In the genomic region with DNA sequence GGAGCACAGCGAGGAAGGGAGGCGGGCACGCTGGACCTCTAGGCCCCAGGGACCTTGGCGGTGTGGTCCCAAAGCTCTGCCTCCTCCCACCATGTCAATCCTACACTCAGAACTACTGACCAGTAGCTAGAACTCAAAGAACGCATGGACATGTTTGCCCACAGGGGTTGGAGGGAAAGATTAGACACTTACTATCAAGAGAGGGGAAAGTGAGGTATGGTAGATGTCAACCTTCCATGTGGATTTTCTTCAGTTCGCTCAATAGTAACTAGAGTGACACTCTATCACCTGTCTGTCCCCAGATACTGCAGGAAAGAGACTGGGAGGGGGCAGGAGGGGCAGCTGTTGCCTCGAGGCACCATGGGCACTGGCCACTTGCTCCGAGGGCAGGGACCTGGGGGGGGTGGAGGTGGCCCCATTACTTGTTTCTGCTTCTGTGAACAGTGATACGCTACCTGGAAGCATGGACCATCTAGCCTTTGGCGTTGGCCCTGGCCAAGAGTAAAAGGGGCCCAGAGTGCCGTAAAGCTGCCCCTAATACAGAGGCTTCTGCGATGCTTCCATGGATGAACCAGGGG, we compare ENCODE assay signal across 8 cellular contexts. TPM values are rescaled to one million over a fixed set of nuclear protein-coding genes. Genes with fewer than 3 reads are reported as not detected.
DNase-seq lines count a peak whose midpoint lies in the region; ATAC-seq, FAIRE-seq and TF ChIP-seq lines count a peak whose summit lies in the region.

No MANE protein-coding gene starts in this region.

- no peaks in the 10 kb centered on the region for H3K36me3 Mint-ChIP-seq in CD4-positive, CD25-positive, alpha-beta regulatory T cell

- H3K18ac ChIP-seq in H1 (ENCODE audit: extremely low read depth, low read length) (peak overlapping the region; percentile 86), neuronal stem cell (ENCODE audit: low read length) (no peak overlapping the region)

- H3K9me3 Mint-ChIP-seq in CD4-positive, CD25-positive, alpha-beta regulatory T cell, result no peaks in the 10 kb centered on the region

- CTCF ChIA-PET in H1 (lab: Charles Lee; ENCODE audit: partially characterized antibody), result interaction anchor here (0.6 to 4.2 kb wide), 15 partner anchors 9 to 544 kb away, joined by 3 to 32 read pairs (median 4); partner anchors contain the start of gene GID8

- H4K91ac ChIP-seq in H1 (replicated peaks; ENCODE audit: insufficient read length, low read length) (peak overlapping the region; percentile 1), neuronal stem cell (ENCODE audit: low read depth, low read length, poor library complexity) (no peak overlapping the region)

- TF ChIP-seq EP300 in H1 (IDR thresholded peaks at IDR 0.05; ENCODE audit: borderline replicate concordance in 1 of 2, low read depth in 2 of 2, low read length in 2 of 2), result no peak

- peaks cover 28% of the 10 kb centered on the region for H3K23me2 ChIP-seq in H1 (ENCODE audit: low read depth, low read length)

- H3K4me3 Mint-ChIP-seq in CD4-positive, CD25-positive, alpha-beta regulatory T cell, result peak overlapping the region; percentile 93 to 100 (median 96)

- H4K5ac ChIP-seq in H1 (ENCODE audit: insufficient read length, low read depth, low read length), result peak overlapping the region; percentile 8

- H2AFZ ChIP-seq in H1 (ENCODE audit: low read length), result no peak overlapping the region
- H2AFZ ChIP-seq in neuronal stem cell (ENCODE audit: low read length), result no peak overlapping the region

- H3K9ac ChIP-seq in NT2/D1 (ENCODE audit: insufficient read length, low read depth) (peak overlapping the region; percentile 98), H1 (replicated peaks in 1 of 4; ENCODE audit: extremely low read depth in 1 of 4, low read depth in 3 of 4, low read length in 3 of 4) (peak overlapping the region in 3 of 4 experiments; percentile 87 to 89 (median 88); a peak in 3 of 7 replicates), neuronal stem cell (ENCODE audit: low read depth, low read length, poor library complexity) (peak overlapping the region; percentile 17)

- H2BK20ac ChIP-seq in H1 (ENCODE audit: low read length), result no peak overlapping the region

- H3K4ac ChIP-seq in H1 (replicated peaks; ENCODE audit: insufficient read length, low read depth, low read length), result peak overlapping the region; percentile 46
- no peak overlapping the region for H3K4ac ChIP-seq in neuronal stem cell (ENCODE audit: low read length)

- H3K79me1 ChIP-seq in H1 (ENCODE audit: low read depth, low read length) (peaks cover 5% of the 10 kb centered on the region; the same call in 1 of the 2 replicates), neuronal stem cell (ENCODE audit: low read depth, low read length) (peaks cover 4% of the 10 kb centered on the region)

- H3K27me3 ChIP-seq in CD4-positive, CD25-positive, alpha-beta regulatory T cell (ENCODE audit: control insufficient read depth, insufficient read depth, low read length), result no peaks in the 10 kb centered on the region
- H3K27me3 ChIP-seq in NT2/D1 (ENCODE audit: insufficient read depth, insufficient read length) (no peaks in the 10 kb centered on the region), H1 (replicated peaks in 1 of 4; ENCODE audit: control insufficient read depth in 3 of 4, extremely low read depth in 1 of 4, insufficient read depth in 3 of 4, low read length in 3 of 4) (no peaks in the 10 kb centered on the region), neuronal stem cell (ENCODE audit: control insufficient read depth in 3 of 3, insufficient read depth in 3 of 3, low read depth in 1 of 3, low read length in 3 of 3) (no peaks in the 10 kb centered on the region)

- H3K27ac ChIP-seq in CD4-positive, CD25-positive, alpha-beta regulatory T cell (ENCODE audit: insufficient read depth, low read length, poor library complexity, severe bottlenecking), result peak overlapping the region; percentile 88
- H3K27ac ChIP-seq in H1 (ENCODE audit: low read depth, low read length), result peak overlapping the region; percentile 78; the same call in 1 of the 2 replicates
- H3K27ac ChIP-seq in neuronal stem cell (replicated peaks; ENCODE audit: low read length), result no peak overlapping the region

- H4K20me1 ChIP-seq in H1 (replicated peaks in 1 of 2; ENCODE audit: control insufficient read depth in 1 of 2, insufficient read depth in 2 of 2, low read length in 2 of 2), result peaks cover 35 to 38% of the 10 kb centered on the region in 2 experiments

- WGBS in H1 (ENCODE audit: extremely low coverage in 1 of 2, insufficient coverage in 1 of 2, insufficient read length in 1 of 2, insufficient replicate concordance in 2 of 2, low coverage in 1 of 2, low lambda C conversion rate in 2 of 2, missing lambda C conversion rate in 1 of 2), 2 experiments, result 29% methylated on average over 11 of the region's 12 CpGs; no CpG with 5 or more reads in 1 of the 2 experiments
- WGBS in neuronal stem cell (ENCODE audit: extremely low coverage in 2 of 2, insufficient read length in 2 of 2, insufficient replicate concordance in 1 of 2), 2 donors, result no CpG with 5 or more reads among the region's 12 CpGs

- peaks cover 69% of the 10 kb centered on the region for H3K4me1 ChIP-seq in CD4-positive, CD25-positive, alpha-beta regulatory T cell (ENCODE audit: control insufficient read depth, insufficient read depth, low read length, poor library complexity, severe bottlenecking)
- H3K4me1 ChIP-seq in NT2/D1 (ENCODE audit: insufficient read depth, insufficient read length) (peaks cover 6% of the 10 kb centered on the region), H1 (replicated peaks in 1 of 4; ENCODE audit: control insufficient read depth in 3 of 4, insufficient read depth in 4 of 4, low read length in 3 of 4) (peaks cover 9 to 44% (median 22%) of the 10 kb centered on the region in 4 experiments), neuronal stem cell (ENCODE audit: control insufficient read depth in 2 of 2, insufficient read depth in 1 of 2, low read depth in 1 of 2, low read length in 2 of 2) (peaks cover 13 to 22% of the 10 kb centered on the region in 2 donors)

- no peak for ATAC-seq in CD4-positive, CD25-positive, alpha-beta regulatory T cell (ENCODE audit: low read depth in 2 of 2)
- no peak for ATAC-seq in HG03196 (IDR thresholded peaks at IDR 0.05; ENCODE audit: unreplicated experiment)

- peak overlapping the region; percentile 81 to 98 (median 89) for H3K27ac Mint-ChIP-seq in CD4-positive, CD25-positive, alpha-beta regulatory T cell

- TF ChIP-seq RAD21 in H1 (IDR thresholded peaks at IDR 0.05 in 1 of 2, conservative IDR thresholded peaks at IDR 0.05 in 1 of 2; ENCODE audit: low read depth in 2 of 2, low read length in 2 of 2), result no peak

- H3K23ac ChIP-seq in H1 (ENCODE audit: insufficient read length) (no peak overlapping the region), neuronal stem cell (ENCODE audit: low read depth, low read length, poor library complexity) (no peak overlapping the region)

- no peaks in the 10 kb centered on the region for H3K36me3 ChIP-seq in CD4-positive, CD25-positive, alpha-beta regulatory T cell (ENCODE audit: control insufficient read depth, insufficient read depth, low read length)
- H3K36me3 ChIP-seq in NT2/D1 (ENCODE audit: insufficient read depth, insufficient read length, low read length) (peaks cover 22% of the 10 kb centered on the region), H1 (ENCODE audit: control insufficient read depth in 2 of 4, insufficient read depth in 4 of 4, low read length in 3 of 4) (no peaks in the 10 kb centered on the region), neuronal stem cell (replicated peaks in 1 of 2; ENCODE audit: control insufficient read depth in 2 of 2, insufficient read depth in 2 of 2, low read length in 2 of 2) (peaks cover 3 to 22% of the 10 kb centered on the region in 2 donors)

- no peak for TF ChIP-seq CTCF in H1 (IDR thresholded peaks at IDR 0.05; ENCODE audit: control extremely low read depth in 1 of 3, insufficient read depth in 1 of 3, low read depth in 1 of 3, low read length in 3 of 3)

- peaks cover 59 to 84% of the 10 kb centered on the region in 2 experiments for H3K79me2 ChIP-seq in H1 (ENCODE audit: control insufficient read depth in 1 of 2, insufficient read depth in 2 of 2, low read length in 2 of 2)

- H3K27me3 Mint-ChIP-seq in CD4-positive, CD25-positive, alpha-beta regulatory T cell, result no peaks in the 10 kb centered on the region

- H3K14ac ChIP-seq in H1 (ENCODE audit: insufficient read length) (no peak overlapping the region), neuronal stem cell (ENCODE audit: low read length) (no peak overlapping the region)

- H2BK12ac ChIP-seq in H1 (ENCODE audit: low read depth, low read length) (peak overlapping the region; percentile 97; the same call in 1 of the 2 replicates), neuronal stem cell (ENCODE audit: low read length) (no peak overlapping the region)

- TF ChIP-seq POLR2A in H1 (IDR thresholded peaks at IDR 0.05; ENCODE audit: control extremely low read depth in 1 of 2, low read depth in 2 of 2, low read length in 2 of 2), result no peak; a peak in 2 of 3 replicates

- H2BK5ac ChIP-seq in H1 (ENCODE audit: low read depth, low read length) (peak overlapping the region; percentile 97; the same call in 1 of the 2 replicates), neuronal stem cell (ENCODE audit: low read length) (no peak overlapping the region)

- H2BK15ac ChIP-seq in H1 (ENCODE audit: low read length) (no peak overlapping the region), neuronal stem cell (ENCODE audit: low read length) (no peak overlapping the region)

- no peak overlapping the region for H3K56ac ChIP-seq in H1 (replicated peaks; ENCODE audit: insufficient read length, low read depth, low read length)

- H3K4me2 ChIP-seq in H1 (ENCODE audit: insufficient read depth in 1 of 2, low read depth in 2 of 2, low read length in 2 of 2), result peak overlapping the region; percentile 99 to 100
- H3K4me2 ChIP-seq in neuronal stem cell (ENCODE audit: insufficient read depth, low read length, poor library complexity, severe bottlenecking), result peak overlapping the region; percentile 77

- no peak overlapping the region for H4K8ac ChIP-seq in H1 (ENCODE audit: extremely low read depth, insufficient read depth, low read length)
- H4K8ac ChIP-seq in neuronal stem cell (ENCODE audit: low read depth, low read length), result no peak overlapping the region

- no peak for FAIRE-seq in H1 (lab: Jason Lieb, UNC)

- H2AK5ac ChIP-seq in H1 (ENCODE audit: low read depth, low read length) (0 out of 2 replicates have a peak overlapping the region, but pooled peaks have one; percentile 4), neuronal stem cell (ENCODE audit: low read depth, low read length) (peak overlapping the region; percentile 79)

- POLR2A ChIA-PET in H1 (lab: Charles Lee; ENCODE audit: partially characterized antibody), result interaction anchor here (0.7 to 20.3 kb wide), 20 partner anchors 15 to 365 kb away, joined by 3 to 363 read pairs (median 4); partner anchors contain the start of genes GID8, SLC17A9 and TCFL5

- H3K4me3 ChIP-seq in CD4-positive, CD25-positive, alpha-beta regulatory T cell (ENCODE audit: low read depth, low read length), result peak overlapping the region; percentile 90
- peak overlapping the region; percentile 85 for H3K4me3 ChIP-seq in NT2/D1 (ENCODE audit: insufficient read length, low read depth)
- peak overlapping the region; percentile 76 to 99 (median 94) for H3K4me3 ChIP-seq in H1 (ENCODE audit: extremely low read depth in 1 of 4, insufficient read depth in 2 of 4, low read depth in 3 of 4, low read length in 4 of 4)
- H3K4me3 ChIP-seq in neuronal stem cell (ENCODE audit: low read length in 2 of 2), result peak overlapping the region in 1 of 2 donors; percentile 93

- no peak for DNase-seq in CD4-positive, CD25-positive, alpha-beta regulatory T cell
- DNase-seq in NT2/D1 (ENCODE audit: low read depth, low spot score) (no peak), H1 (ENCODE audit: low read depth in 1 of 2, low spot score in 2 of 2) (no peak), neuronal stem cell (ENCODE audit: low spot score) (no peak), SKM-1 treated with dmso at 0.1 percent for 144 hours (lab: John Stamatoyannopoulos, UW; ENCODE audit: unreplicated experiment) (no peak)
- no peak for DNase-seq in activated CD4-positive, CD25-positive, alpha-beta regulatory T cell (lab: John Stamatoyannopoulos, UW)
- no peak for DNase-seq in stimulated activated CD8-positive, alpha-beta memory T cell treated with anti-CD3 and anti-CD28 coated beads, Interleukin-4, amount 100 ng/mL, for 48 hours

- peaks cover 27 to 79% (median 53%) of the 10 kb centered on the region in 4 donors for H3K4me1 Mint-ChIP-seq in CD4-positive, CD25-positive, alpha-beta regulatory T cell

- H3K9me3 ChIP-seq in CD4-positive, CD25-positive, alpha-beta regulatory T cell (ENCODE audit: control insufficient read depth in 2 of 2, low read length in 2 of 2), result no peaks in the 10 kb centered on the region
- no peaks in the 10 kb centered on the region for H3K9me3 ChIP-seq in NT2/D1 (ENCODE audit: insufficient read depth, low read length)
- H3K9me3 ChIP-seq in H1 (ENCODE audit: insufficient read depth in 2 of 2, low read depth in 1 of 2, low read length in 1 of 2), result no peaks in the 10 kb centered on the region
- H3K9me3 ChIP-seq in neuronal stem cell (replicated peaks in 1 of 2; ENCODE audit: control insufficient read depth in 2 of 2, insufficient read depth in 1 of 2, low read depth in 1 of 2, low read length in 2 of 2), result no peaks in the 10 kb centered on the region

- H2BK120ac ChIP-seq in H1 (replicated peaks; ENCODE audit: low read depth, low read length), result peak overlapping the region; percentile 39
- no peak overlapping the region for H2BK120ac ChIP-seq in neuronal stem cell (ENCODE audit: low read depth, low read length)

RNA-seq across cellular contexts. Expression of gene DIDO1, which starts 0.9 kb away (rescaled TPM):
- total RNA-seq in CD4-positive, CD25-positive, alpha-beta regulatory T cell, result 80.8 TPM
- polyA plus RNA-seq in CD4-positive, CD25-positive, alpha-beta regulatory T cell, result 10 to 100 TPM; 30.9 to 47.8 (median 38.2) TPM
- total RNA-seq in H1 (2021; fragmentation: NEBNext Ultra II Directional; extraction: Animal tissue kit (Norgen Biotek cat#: 25700)), result 82.8 and 83.2 TPM in 2 replicates
- polyA plus RNA-seq in H1 (2011; rRNA removed), result 53.6 and 58.8 TPM in 2 replicates
- polyA plus RNA-seq in H1 (2011; cell fraction: cytosol; rRNA removed), result 66.3 TPM
- 116 TPM for polyA plus RNA-seq in H1 (2011; cell fraction: nucleus; rRNA removed)
- 47.3 to 53.1 TPM (median 49.3 TPM) in 4 replicates for polyA plus RNA-seq in H1 (2012, experiment 1 of 2)
- 13.9 TPM for polyA plus RNA-seq in H1 (2012, experiment 2 of 2)
- polyA plus RNA-seq in H1 (2013, experiment 1 of 2), result 63.3 TPM
- polyA plus RNA-seq in H1 (2013, experiment 2 of 2), result 61.2 TPM
- polyA minus RNA-seq in H1 (2011; rRNA and poly(A)+ RNA removed), result 46.3 and 51.4 TPM in 2 replicates
- 31.8 TPM for polyA minus RNA-seq in H1 (2011; cell fraction: cytosol; rRNA and poly(A)+ RNA removed)
- polyA minus RNA-seq in H1 (2011; cell fraction: nucleus; rRNA and poly(A)+ RNA removed), result 65.1 TPM
- 50.1 TPM for polyA plus RNA-seq in neuronal stem cell (2013, experiment 1 of 2)
- polyA plus RNA-seq in neuronal stem cell (2013, experiment 2 of 2), result 49.8 TPM

RNA-seq across cellular contexts. Expression of gene GID8, which starts 10.7 kb away (rescaled TPM):
- 31.9 TPM for total RNA-seq in CD4-positive, CD25-positive, alpha-beta regulatory T cell
- polyA plus RNA-seq in CD4-positive, CD25-positive, alpha-beta regulatory T cell, result 10 to 100 TPM; 15.5 to 19.9 (median 17.0) TPM
- 72.9 and 73.1 TPM in 2 replicates for total RNA-seq in H1 (2021; fragmentation: NEBNext Ultra II Directional; extraction: Animal tissue kit (Norgen Biotek cat#: 25700))
- 39.7 and 40.7 TPM in 2 replicates for polyA plus RNA-seq in H1 (2011; rRNA removed)
- polyA plus RNA-seq in H1 (2011; cell fraction: cytosol; rRNA removed), result 44.1 TPM
- 33.3 TPM for polyA plus RNA-seq in H1 (2011; cell fraction: nucleus; rRNA removed)
- 43.9 to 48.5 TPM (median 46.8 TPM) in 4 replicates for polyA plus RNA-seq in H1 (2012, experiment 1 of 2)
- 28.5 TPM for polyA plus RNA-seq in H1 (2012, experiment 2 of 2)
- 46.0 TPM for polyA plus RNA-seq in H1 (2013, experiment 1 of 2)
- 45.2 TPM for polyA plus RNA-seq in H1 (2013, experiment 2 of 2)
- 51.3 and 52.9 TPM in 2 replicates for polyA minus RNA-seq in H1 (2011; rRNA and poly(A)+ RNA removed)
- polyA minus RNA-seq in H1 (2011; cell fraction: cytosol; rRNA and poly(A)+ RNA removed), result 29.9 TPM
- 23.9 TPM for polyA minus RNA-seq in H1 (2011; cell fraction: nucleus; rRNA and poly(A)+ RNA removed)
- 34.3 TPM for polyA plus RNA-seq in neuronal stem cell (2013, experiment 1 of 2)
- polyA plus RNA-seq in neuronal stem cell (2013, experiment 2 of 2), result 35.7 TPM

RNA-seq across cellular contexts. Expression of gene SLC17A9, which starts 25.3 kb away (rescaled TPM):
- total RNA-seq in CD4-positive, CD25-positive, alpha-beta regulatory T cell, result 4.1 TPM
- polyA plus RNA-seq in CD4-positive, CD25-positive, alpha-beta regulatory T cell, result under 1 TPM in 3 of 4 donors, not detected in 1; 0.06 to 0.34 (median 0.32) TPM
- 31.1 and 35.2 TPM in 2 replicates for total RNA-seq in H1 (2021; fragmentation: NEBNext Ultra II Directional; extraction: Animal tissue kit (Norgen Biotek cat#: 25700))
- 23.5 and 39.6 TPM in 2 replicates for polyA plus RNA-seq in H1 (2011; rRNA removed)
- 26.0 TPM for polyA plus RNA-seq in H1 (2011; cell fraction: cytosol; rRNA removed)
- polyA plus RNA-seq in H1 (2011; cell fraction: nucleus; rRNA removed), result 178 TPM
- 15.9 to 29.2 TPM (median 25.3 TPM) in 4 replicates for polyA plus RNA-seq in H1 (2012, experiment 1 of 2)
- polyA plus RNA-seq in H1 (2012, experiment 2 of 2), result 17.4 TPM
- 44.3 TPM for polyA plus RNA-seq in H1 (2013, experiment 1 of 2)
- 44.7 TPM for polyA plus RNA-seq in H1 (2013, experiment 2 of 2)
- 6.0 and 6.5 TPM in 2 replicates for polyA minus RNA-seq in H1 (2011; rRNA and poly(A)+ RNA removed)
- 10.4 TPM for polyA minus RNA-seq in H1 (2011; cell fraction: cytosol; rRNA and poly(A)+ RNA removed)
- 14.7 TPM for polyA minus RNA-seq in H1 (2011; cell fraction: nucleus; rRNA and poly(A)+ RNA removed)
- polyA plus RNA-seq in neuronal stem cell (2013, experiment 1 of 2), result 1.6 TPM
- 1.9 TPM for polyA plus RNA-seq in neuronal stem cell (2013, experiment 2 of 2)

Comparison
In these comparisons a context has a peak if more than half of its experiments do, and no peak if none do; other contexts are left out.
1. H3K9ac ChIP-seq: peak in every context shown above with its lines; median percentile 98 in NT2/D1; 88 in H1; 17 in neuronal stem cell.